In genomic region chr1:5509664-5510452, GRCh38 we compare ENCODE assay signal across 8 cellular contexts.
DNase-seq lines count a peak whose midpoint lies in the region; ATAC-seq and TF ChIP-seq lines count a peak whose summit lies in the region.

No MANE protein-coding gene starts in this region.

- no peaks in the 10 kb centered on the region for H3K79me2 ChIP-seq in GM23338 (replicated peaks; ENCODE audit: insufficient read depth)

- H3K27ac ChIP-seq in GM23338 (ENCODE audit: low read depth) (no peak overlapping the region), Panc1 (ENCODE audit: low read length) (no peak overlapping the region), stomach (no peak overlapping the region)

- H3K4me1 Mint-ChIP-seq in GM23338 (peaks cover 8% of the 10 kb centered on the region; the same call in 2 of the 3 replicates), neural crest cell (peaks cover 5% of the 10 kb centered on the region)
- peaks cover 2% of the 10 kb centered on the region for H3K4me1 Mint-ChIP-seq in activated T-cell treated with anti-CD3 and anti-CD28 coated beads, Interleukin-2, amount 50 U/mL, for 4 hours (ENCODE audit: low read depth)

- no peaks in the 10 kb centered on the region for H3F3A ChIP-seq in GM23338 (replicated peaks; ENCODE audit: low read depth)

- H3K4me3 ChIP-seq in GM23338: no peak overlapping the region
- no peak overlapping the region for H3K4me3 ChIP-seq in Panc1 (ENCODE audit: low read depth in 2 of 2, low read length in 2 of 2)
- H3K4me3 ChIP-seq in stomach: no peak overlapping the region

- peak; percentile 91 for ATAC-seq in GM23338
- ATAC-seq in Panc1: peak; percentile 85
- peak; percentile 71 to 74 for ATAC-seq in activated T-cell treated with anti-CD3 and anti-CD28 coated beads, Interleukin-2, amount 50 U/mL, for 4 hours
- no peak for ATAC-seq in HG02885 (IDR thresholded peaks at IDR 0.05; ENCODE audit: poor library complexity, unreplicated experiment)

- no peaks in the 10 kb centered on the region for H4K20me1 ChIP-seq in GM23338 (replicated peaks; ENCODE audit: insufficient read depth)

- CTCF ChIA-PET in Panc1 (lab: Charles Lee): interaction anchor here (0.6 to 1.5 kb wide), 4 partner anchors 23 to 236 kb away, joined by 3 to 7 read pairs (median 4); no protein-coding TSS in a partner anchor

- BruUV-seq in Panc1 (replicated peaks; lab: Mats Ljungman, UMichigan): no TSS peak

- no peak overlapping the region for H2AFZ ChIP-seq in GM23338

- no peak overlapping the region for H3K27ac Mint-ChIP-seq in GM23338
- H3K27ac Mint-ChIP-seq in neural crest cell (ENCODE audit: unreplicated experiment): no peak overlapping the region

- TF ChIP-seq POLR2A in stomach (IDR thresholded peaks at IDR 0.05): no peak

- peak; percentile 86 for DNase-seq in AG20443 (ENCODE audit: low spot score)
- peak; percentile 34 for DNase-seq in GM23338 (ENCODE audit: low spot score)
- DNase-seq in Panc1 (ENCODE audit: low read depth, low spot score): peak; percentile 42
- DNase-seq in activated T-cell treated with anti-CD3 and anti-CD28 coated beads, Interleukin-2, amount 50 U/mL, for 4 hours: peak; percentile 72
- DNase-seq in fibroblast of peridontal ligament (ENCODE audit: extremely low read depth): peak; percentile 12
- DNase-seq in neural crest cell (ENCODE audit: low read depth, low spot score): peak; percentile 85
- peak; percentile 72 for DNase-seq in stomach

- H3K27me3 Mint-ChIP-seq in GM23338 (ENCODE audit: insufficient read depth, low read depth, poor library complexity): peaks cover 13% of the 10 kb centered on the region
- peaks cover 7% of the 10 kb centered on the region for H3K27me3 Mint-ChIP-seq in activated T-cell treated with anti-CD3 and anti-CD28 coated beads, Interleukin-2, amount 50 U/mL, for 4 hours (ENCODE audit: low read depth)
- peaks cover 5% of the 10 kb centered on the region for H3K27me3 Mint-ChIP-seq in neural crest cell (ENCODE audit: low read depth)

- H3K9me2 ChIP-seq in GM23338 (ENCODE audit: insufficient read depth): no peaks in the 10 kb centered on the region

- no peak overlapping the region for H3K4me3 Mint-ChIP-seq in GM23338
- H3K4me3 Mint-ChIP-seq in activated T-cell treated with anti-CD3 and anti-CD28 coated beads, Interleukin-2, amount 50 U/mL, for 4 hours: no peak overlapping the region
- H3K4me3 Mint-ChIP-seq in neural crest cell: no peak overlapping the region

- 26 to 53% (median 33%) methylated on average over 13 to 21 of the region's 21 CpGs for WGBS in stomach, 5 donors

- no peaks in the 10 kb centered on the region for H3K36me3 ChIP-seq in GM23338 (ENCODE audit: insufficient read depth)
- H3K36me3 ChIP-seq in Panc1 (ENCODE audit: control insufficient read depth, insufficient read depth, low read length): no peaks in the 10 kb centered on the region
- H3K36me3 ChIP-seq in stomach: no peaks in the 10 kb centered on the region

- in situ Hi-C loops in Panc1 (cut with HindIII; ENCODE audit: low pct_unique_long_range_greater_than_20kb, low sequenced_read_pairs): no loop called here

- H3K36me3 Mint-ChIP-seq in GM23338 (ENCODE audit: low read depth) (no peaks in the 10 kb centered on the region), neural crest cell (ENCODE audit: low read depth) (no peaks in the 10 kb centered on the region)
- no peaks in the 10 kb centered on the region for H3K36me3 Mint-ChIP-seq in activated T-cell treated with anti-CD3 and anti-CD28 coated beads, Interleukin-2, amount 50 U/mL, for 4 hours (ENCODE audit: insufficient read depth)

- intact Hi-C loops in Panc1 (cut with micrococcal nuclease; ENCODE audit: unreplicated experiment) (loop anchor here (2.0 to 10.0 kb wide), 3 partner anchors 112 to 465 kb away; no protein-coding TSS in a partner anchor), stomach (cut with DNase I; ENCODE audit: low total_unique reads) (loop anchor here (10.0 kb wide), 1 partner anchor 235 kb away; no protein-coding TSS in a partner anchor)

- H3K4me1 ChIP-seq in GM23338 (ENCODE audit: insufficient read depth) (no peaks in the 10 kb centered on the region), Panc1 (ENCODE audit: control insufficient read depth, insufficient read depth, low read length) (no peaks in the 10 kb centered on the region), stomach (peaks cover 7 to 16% (median 14%) of the 10 kb centered on the region in 4 donors)

- H3K4me2 ChIP-seq in GM23338: no peak overlapping the region

- TF ChIP-seq CTCF in GM23338 (conservative IDR thresholded peaks at IDR 0.05; ENCODE audit: low read depth in 2 of 2) (peak; percentile 65), Panc1 (IDR thresholded peaks at IDR 0.05) (peak; percentile 96), neural crest cell (conservative IDR thresholded peaks at IDR 0.05) (peak; percentile 96), stomach (IDR thresholded peaks at IDR 0.05) (peak in 6 of 7 experiments; percentile 56 to 98 (median 96))

- POLR2A ChIA-PET in Panc1 (lab: Charles Lee): no interaction called here

- no peaks in the 10 kb centered on the region for H3K9me3 Mint-ChIP-seq in GM23338
- no peaks in the 10 kb centered on the region for H3K9me3 Mint-ChIP-seq in activated T-cell treated with anti-CD3 and anti-CD28 coated beads, Interleukin-2, amount 50 U/mL, for 4 hours
- no peaks in the 10 kb centered on the region for H3K9me3 Mint-ChIP-seq in neural crest cell

- H3K9me3 ChIP-seq in Panc1 (ENCODE audit: control insufficient read depth, insufficient read depth, low read depth, low read length) (no peaks in the 10 kb centered on the region), stomach (no peaks in the 10 kb centered on the region)

- no peak for TF ChIP-seq EP300 in stomach (IDR thresholded peaks at IDR 0.05)

- no peaks in the 10 kb centered on the region for H3K27me3 ChIP-seq in GM23338 (ENCODE audit: insufficient read depth)
- H3K27me3 ChIP-seq in Panc1 (ENCODE audit: control insufficient read depth, insufficient read depth, low read length): peaks cover 11% of the 10 kb centered on the region
- H3K27me3 ChIP-seq in stomach: peaks cover 0 to 49% (median 4%) of the 10 kb centered on the region in 3 donors

TF ChIP-seq in GM23338, 12 proteins besides CTCF, POLR2A, EP300 and RAD21 (continues in another document):
- no peak for TF ChIP-seq ZNF331 (CRISPR knock-in tag; IDR thresholded peaks at IDR 0.05; ENCODE audit: low read depth)
- TF ChIP-seq ZNF462 (CRISPR knock-in tag; IDR thresholded peaks at IDR 0.05): no peak
- TF ChIP-seq STAT1 (IDR thresholded peaks at IDR 0.05; ENCODE audit: unreplicated experiment): no peak
- no peak for TF ChIP-seq NANOG (IDR thresholded peaks at IDR 0.05; ENCODE audit: borderline replicate concordance)
- no peak for TF ChIP-seq EZH2phosphoT487 (IDR thresholded peaks at IDR 0.05; ENCODE audit: unreplicated experiment)
- TF ChIP-seq CREB1 (CRISPR knock-in tag; IDR thresholded peaks at IDR 0.05; ENCODE audit: low read depth): no peak

Comparison
In these comparisons a context has a peak if more than half of its experiments do, and no peak if none do; other contexts are left out.
1. DNase-seq: peak in every context shown above with its lines; median percentile 86 in AG20443; 85 in neural crest cell; 72 in activated T-cell treated with anti-CD3 and anti-CD28 coated beads, Interleukin-2, amount 50 U/mL, for 4 hours; 72 in stomach; 42 in Panc1; 34 in GM23338; 12 in fibroblast of peridontal ligament.